ENCODE assay signal across 22 cellular contexts in genomic region chr3:112230033-112230432, GRCh38.
"Had no signal": no experiment of that assay in that cellular context is flagged by ENCODE, and none has a peak within 500 bp of the region (broad histone marks: within the 10 kb centered on the region; RNA-seq: fewer than 3 reads in every experiment).

No MANE protein-coding gene starts in this region.

- DNase-seq: Karpas-422; KG1; MM.1S; NCI-H1092 treated with DMSO at 0.1 percent for 48 hours; NCI-H1436; NCI-H187; NCI-H2029; NCI-H2081 treated with DMSO at 0.1 percent for 48 hours; NCI-H2171; NCI-H226; NCI-H446; NCI-H510A; NCI-H524 treated with DMSO at 0.1 percent for 48 hours; NCI-H69; NCI-H82; NK-92 treated with Interleukin-12 subunit alpha and Interleukin-12 subunit beta, amount 100 ng/mL, for 24 hours; PC-3; SHP77; T-helper 1 cell had no signal

- ATAC-seq: Panc1, PC-3, SK-N-SH treated with all-trans-retinoic acid at 6 μM for 48 hours had no signal

- H3K27ac ChIP-seq: RWPE1 had no signal
